In genomic region chr20:10034717-10035571, GRCh38 we compare ENCODE assay signal across 8 cellular contexts. TPM values are rescaled to one million over a fixed set of nuclear protein-coding genes. Genes with fewer than 3 reads are reported as not detected.
DNase-seq lines count a peak whose midpoint lies in the region; ATAC-seq and TF ChIP-seq lines count a peak whose summit lies in the region.

TSS of gene ANKEF1 (plus strand) at chr20:10034987. CDS start at chr20:10038302, 3,315 bp downstream.

- WGBS in hepatocyte (ENCODE audit: low lambda C conversion rate, missing lambda C conversion rate), result 5% methylated on average over 32 of the region's 65 CpGs

- H3K4me3 Mint-ChIP-seq in HFFc6, result no peak within 1 kb of the TSS

- no peaks in the 10 kb centered on the region for H3K4me1 ChIP-seq in hepatocyte (ENCODE audit: insufficient read depth)

- H3K27ac Mint-ChIP-seq in HFFc6, result no peak within 1 kb of the TSS

- no peaks in the 10 kb centered on the region for H3K9me2 ChIP-seq in hepatocyte (replicated peaks; ENCODE audit: insufficient read depth)

- no peaks in the 10 kb centered on the region for H4K20me1 ChIP-seq in hepatocyte (ENCODE audit: insufficient read depth, poor library complexity, severe bottlenecking)

- H3K9me3 Mint-ChIP-seq in HFFc6, result peaks cover 11% of the 10 kb centered on the region; the same call in 1 of the 2 replicates

- DNase-seq in GM12865 (ENCODE audit: low read depth) (peak; percentile 91), NCI-H1105 (lab: John Stamatoyannopoulos, UW) (peak; percentile 96), T-helper 1 cell (peak; percentile 67 to 86 (median 75)), anterior cingulate cortex (lab: John Stamatoyannopoulos, UW) (peak in 48 of 58 donors; percentile 7 to 69 (median 38)), hepatocyte (ENCODE audit: low spot score) (peak; percentile 92), renal cortical epithelial cell (ENCODE audit: low read depth) (peak; percentile 4), HFFc6 (no peak)

- H3K27me3 Mint-ChIP-seq in HFFc6 (ENCODE audit: insufficient read depth), result peaks cover 4% of the 10 kb centered on the region; the same call in 1 of the 2 replicates

- no peaks in the 10 kb centered on the region for H3K9me3 ChIP-seq in hepatocyte (ENCODE audit: low read depth)

- H3K36me3 ChIP-seq in hepatocyte (replicated peaks; ENCODE audit: insufficient read depth, low read depth), result no peaks in the 10 kb centered on the region

- peak within 1 kb of the TSS; percentile 93 for H2AFZ ChIP-seq in hepatocyte

- H3K36me3 Mint-ChIP-seq in HFFc6 (ENCODE audit: low read depth), result no peaks in the 10 kb centered on the region

- H3K4me3 ChIP-seq in GM12865 (ENCODE audit: low read depth, low read length) (peak within 1 kb of the TSS; percentile 54), hepatocyte (peak within 1 kb of the TSS; percentile 32)

- 0 out of 2 replicates have a peak, but pooled peaks cover 2% of the 10 kb centered on the region for H3K4me1 Mint-ChIP-seq in HFFc6 (ENCODE audit: low read depth)

- ATAC-seq in HG02642 (IDR thresholded peaks at IDR 0.05; ENCODE audit: poor library complexity, unreplicated experiment), result peak; percentile 96

- H3K4me2 ChIP-seq in hepatocyte, result peak within 1 kb of the TSS; percentile 87

- H3K79me2 ChIP-seq in hepatocyte, result no peaks in the 10 kb centered on the region

- no peak for TF ChIP-seq CTCF in GM12865 (IDR thresholded peaks at IDR 0.05; ENCODE audit: insufficient read depth, low read depth, low read length, missing control alignments)
- no peak for TF ChIP-seq CTCF in hepatocyte (IDR thresholded peaks at IDR 0.05; ENCODE audit: poor library complexity)
- TF ChIP-seq CTCF in HFFc6 (IDR thresholded peaks at IDR 0.05), result no peak

- H3K27me3 ChIP-seq in hepatocyte, result no peaks in the 10 kb centered on the region

- peak within 1 kb of the TSS; percentile 90 for H3K27ac ChIP-seq in hepatocyte

RNA-seq across cellular contexts. Expression of gene ANKEF1, which starts in this region (rescaled TPM):
- total RNA-seq in hepatocyte (4.5 and 4.7 TPM in 2 replicates), renal cortical epithelial cell (5.2 and 11.5 TPM in 2 replicates)
- 1.2 and 1.8 TPM in 2 replicates for polyA plus RNA-seq in hepatocyte
- total RNA-seq in HFFc6 (2021; fragmentation: NEBNext Ultra II Directional; extraction: Animal tissue kit (Norgen Biotek cat#: 25700)), result not detected
